ENCODE assay signal across 23 cellular contexts in the genomic region with DNA sequence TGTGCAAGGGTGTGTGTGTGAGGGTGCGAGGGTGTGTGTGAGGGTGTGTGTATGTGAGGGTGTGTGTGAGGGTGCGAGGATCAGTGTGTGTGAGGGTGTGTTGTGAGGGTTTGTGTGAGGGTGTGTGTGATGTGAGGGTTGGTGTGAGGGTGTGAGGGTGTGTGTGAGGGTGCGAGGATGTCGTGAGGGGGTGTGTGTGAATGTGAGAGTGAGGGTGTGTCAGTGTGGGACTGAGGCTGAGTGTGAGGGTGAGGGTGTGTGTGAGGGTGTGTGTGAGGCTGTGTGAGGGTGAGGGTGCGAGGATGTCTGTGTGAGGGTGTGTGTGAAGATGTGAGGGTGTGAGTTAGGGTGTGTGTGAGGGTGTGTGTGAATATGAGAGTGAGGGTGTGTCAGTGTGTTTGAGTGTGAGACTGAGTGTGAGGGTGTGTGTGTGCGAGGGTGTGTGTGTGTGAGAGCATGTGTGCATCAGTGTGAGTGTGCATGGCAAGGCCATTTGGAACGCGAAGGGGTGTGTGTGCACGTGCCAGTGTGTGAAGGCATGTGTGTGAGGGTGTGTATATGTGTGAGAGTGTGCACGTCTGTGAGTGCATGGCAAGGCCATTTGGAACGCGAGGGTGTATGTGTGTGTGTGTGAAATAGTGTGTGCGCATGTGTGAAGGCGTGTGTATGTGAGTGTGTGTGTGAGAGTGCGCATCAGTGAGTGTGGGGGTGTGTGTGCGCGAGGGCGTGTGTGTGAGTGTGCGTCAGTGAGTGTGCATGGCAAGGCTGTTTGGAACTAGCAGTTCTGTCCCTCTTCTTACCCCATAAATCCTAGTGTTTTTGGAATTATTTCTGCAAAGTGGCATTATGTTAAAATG.
DNase-seq lines count a peak whose midpoint lies in the region; ATAC-seq, FAIRE-seq and TF ChIP-seq lines count a peak whose summit lies in the region.
"Had no signal": no experiment of that assay in that cellular context is flagged by ENCODE, and none has a peak within 500 bp of the region (broad histone marks: within the 10 kb centered on the region; RNA-seq: fewer than 3 reads in every experiment).

No MANE protein-coding gene starts in this region.

- H3K27me3 Mint-ChIP-seq in chondrocyte (ENCODE audit: low read depth) (no peaks in the 10 kb centered on the region), neural crest cell (ENCODE audit: low read depth) (no peaks in the 10 kb centered on the region)

- H3K9ac ChIP-seq in BLaER1 = peak overlapping the region; percentile 76

- no peak for ATAC-seq in GM18511 (IDR thresholded peaks at IDR 0.05; ENCODE audit: unreplicated experiment)

- peaks cover 92% of the 10 kb centered on the region for H3K4me1 ChIP-seq in BLaER1
- H3K4me1 ChIP-seq: SJSA1 had no signal

- peak overlapping the region; percentile 55 for H3K4me3 ChIP-seq in BLaER1
- H3K4me3 ChIP-seq: left lung, SJSA1, stomach had no signal

- peak overlapping the region; percentile 96 for H3K4me2 ChIP-seq in BLaER1

- peaks cover under 1% of the 10 kb centered on the region; the same call in 1 of the 2 replicates for H3K9me3 ChIP-seq in BLaER1
- H3K9me3 ChIP-seq: left lung, SJSA1, stomach had no signal

- peaks cover 1% of the 10 kb centered on the region for H3K9me3 Mint-ChIP-seq in chondrocyte (ENCODE audit: low read depth)
- H3K9me3 Mint-ChIP-seq in neural crest cell = peaks cover 5% of the 10 kb centered on the region
- H3K9me3 Mint-ChIP-seq: activated naive CD4-positive, alpha-beta T cell treated with anti-CD3 and anti-CD28 coated beads for 36 hours; CD8-positive, alpha-beta memory T cell had no signal

- peak overlapping the region; percentile 22 for H3K27ac Mint-ChIP-seq in chondrocyte (ENCODE audit: unreplicated experiment)
- peak overlapping the region; percentile 76 for H3K27ac Mint-ChIP-seq in neural crest cell (ENCODE audit: unreplicated experiment)
- H3K27ac Mint-ChIP-seq: activated naive CD4-positive, alpha-beta T cell treated with anti-CD3 and anti-CD28 coated beads for 36 hours had no signal

- TF ChIP-seq CTCF in chondrocyte (IDR thresholded peaks at IDR 0.05) (no peak), neural crest cell (conservative IDR thresholded peaks at IDR 0.05) (no peak)

- peak overlapping the region; percentile 91 for H3K27ac ChIP-seq in BLaER1
- H3K27ac ChIP-seq: brain microvascular endothelial cell, left lung, SJSA1, stomach, VCaP had no signal

- H3K36me3 ChIP-seq in BLaER1 = no peaks in the 10 kb centered on the region
- H3K36me3 ChIP-seq: brain microvascular endothelial cell, left lung, SJSA1, stomach had no signal

- H3K36me3 Mint-ChIP-seq in chondrocyte (ENCODE audit: low read depth) (no peaks in the 10 kb centered on the region), neural crest cell (ENCODE audit: low read depth) (peaks cover 4% of the 10 kb centered on the region)

- H4K20me1 ChIP-seq in BLaER1 = peaks cover 59% of the 10 kb centered on the region

- peak; percentile 17 for FAIRE-seq in GM12892 (lab: Jason Lieb, UNC)
- FAIRE-seq: islet of Langerhans had no signal

- no peak overlapping the region for H3K4me3 Mint-ChIP-seq in chondrocyte (ENCODE audit: unreplicated experiment)
- H3K4me3 Mint-ChIP-seq in neural crest cell = no peak overlapping the region
- H3K4me3 Mint-ChIP-seq: activated naive CD4-positive, alpha-beta T cell treated with anti-CD3 and anti-CD28 coated beads for 36 hours; CD8-positive, alpha-beta memory T cell had no signal

- no peak for DNase-seq in GM12892 (ENCODE audit: insufficient read length)
- DNase-seq in chondrocyte (ENCODE audit: low spot score) = no peak
- no peak for DNase-seq in neural crest cell (ENCODE audit: low read depth, low spot score)
- no peak for DNase-seq in NCI-H524 treated with DMSO at 0.1 percent for 48 hours (lab: John Stamatoyannopoulos, UW)
- no peak for DNase-seq in GOT3 (lab: John Stamatoyannopoulos, UW)
- DNase-seq in OCI-M1 (lab: John Stamatoyannopoulos, UW) = no peak
- DNase-seq: activated CD4-positive, alpha-beta T cell treated with anti-CD3 and anti-CD28 coated beads for 48 hours; activated naive CD4-positive, alpha-beta T cell treated with anti-CD3 and anti-CD28 coated beads for 36 hours; brain microvascular endothelial cell; CD8-positive, alpha-beta memory T cell; EL; NCI-H1092; NCI-H1694; stimulated activated CD4-positive, alpha-beta T cell treated with anti-CD3 and anti-CD28 coated beads, Interleukin-12 subunit alpha, Interleukin-12 subunit beta, amount 100 ng/mL, for 4 hours; stimulated activated CD4-positive, alpha-beta T cell treated with anti-CD3 and anti-CD28 coated beads, Interleukin-2, amount 100 ng/mL, for 48 hours; T1000 had no signal

- no peaks in the 10 kb centered on the region for H3K27me3 ChIP-seq in BLaER1
- H3K27me3 ChIP-seq: brain microvascular endothelial cell, left lung, SJSA1, stomach had no signal

- TF ChIP-seq POLR2A in GM12892 (IDR thresholded peaks at IDR 0.05; ENCODE audit: low read depth, low read length) = no peak

- H3K4me1 Mint-ChIP-seq in chondrocyte (ENCODE audit: low read depth) (no peaks in the 10 kb centered on the region), neural crest cell (peaks cover 30% of the 10 kb centered on the region)
